11 cellular contexts compared by ENCODE assay signal in the genomic region with DNA sequence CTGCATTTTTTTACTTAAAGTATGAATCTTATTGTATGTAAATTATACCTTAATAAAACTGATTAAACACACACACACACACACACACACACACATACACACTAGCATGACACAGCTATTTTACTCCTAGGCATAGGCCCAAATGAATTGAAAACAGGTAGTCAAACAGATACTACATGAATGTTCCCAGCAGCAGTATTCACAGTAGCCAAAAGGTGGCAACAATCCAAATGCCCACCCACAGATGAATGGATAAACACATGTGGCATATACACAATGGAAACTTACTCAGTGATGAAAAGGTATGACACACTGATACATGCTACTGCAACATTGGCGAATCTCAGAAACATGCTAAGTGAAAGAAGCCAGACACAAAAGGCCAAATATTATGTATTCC.
DNase-seq lines count a peak whose midpoint lies in the region; ATAC-seq and TF ChIP-seq lines count a peak whose summit lies in the region.
"Had no signal": no experiment of that assay in that cellular context is flagged by ENCODE, and none has a peak within 500 bp of the region (broad histone marks: within the 10 kb centered on the region; RNA-seq: fewer than 3 reads in every experiment).

No MANE protein-coding gene starts in this region.

- H3K27me3 ChIP-seq in fibroblast of lung (ENCODE audit: control insufficient read depth, insufficient read depth, low read length), result no peaks in the 10 kb centered on the region
- no peaks in the 10 kb centered on the region for H3K27me3 ChIP-seq in hepatocyte

- no peak overlapping the region for H3K4me3 ChIP-seq in fibroblast of lung (replicated peaks in 1 of 4; ENCODE audit: control extremely low read depth in 1 of 4, insufficient read depth in 1 of 4, low read depth in 3 of 4, low read length in 4 of 4)
- no peak overlapping the region for H3K4me3 ChIP-seq in hepatocyte

- H4K20me1 ChIP-seq in fibroblast of lung (ENCODE audit: control insufficient read depth, extremely low read depth, insufficient read depth, low read length) (no peaks in the 10 kb centered on the region), hepatocyte (ENCODE audit: insufficient read depth, poor library complexity, severe bottlenecking) (no peaks in the 10 kb centered on the region)

- H3K36me3 ChIP-seq in fibroblast of lung (ENCODE audit: control insufficient read depth, insufficient read depth, low read length), result no peaks in the 10 kb centered on the region
- H3K36me3 ChIP-seq in hepatocyte (replicated peaks; ENCODE audit: insufficient read depth, low read depth), result no peaks in the 10 kb centered on the region

- no peaks in the 10 kb centered on the region for H3K27me3 Mint-ChIP-seq in activated naive CD4-positive, alpha-beta T cell treated with anti-CD3 and anti-CD28 coated beads for 36 hours (ENCODE audit: low read depth)
- no peaks in the 10 kb centered on the region for H3K27me3 Mint-ChIP-seq in activated naive CD4-positive, alpha-beta T cell treated with anti-CD3 and anti-CD28 coated beads, Interleukin-2, amount 10 ng/mL, durations not matched to agents 7 days and 5 days

- CTCF ChIA-PET in activated naive CD4-positive, alpha-beta T cell treated with anti-CD3 and anti-CD28 coated beads for 36 hours (lab: Charles Lee), result interaction anchor here (1.0 kb wide), 1 partner anchor 25 kb away, joined by 3 read pairs; no protein-coding TSS in a partner anchor
- CTCF ChIA-PET in activated naive CD4-positive, alpha-beta T cell treated with anti-CD3 and anti-CD28 coated beads, Interleukin-2, amount 10 ng/mL, durations not matched to agents 7 days and 5 days (lab: Charles Lee), result no interaction called here

- intact Hi-C loops in activated naive CD4-positive, alpha-beta T cell treated with anti-CD3 and anti-CD28 coated beads for 36 hours (cut with micrococcal nuclease), result no loop called here

- H3K4me3 Mint-ChIP-seq in activated naive CD4-positive, alpha-beta T cell treated with anti-CD3 and anti-CD28 coated beads for 36 hours, result no peak overlapping the region
- no peak overlapping the region for H3K4me3 Mint-ChIP-seq in activated naive CD4-positive, alpha-beta T cell treated with anti-CD3 and anti-CD28 coated beads, Interleukin-2, amount 10 ng/mL, durations not matched to agents 7 days and 5 days
- H3K4me3 Mint-ChIP-seq in stimulated activated effector memory CD8-positive, alpha-beta T cell treated with anti-CD3 and anti-CD28 coated beads, Interleukin-12 subunit alpha, Interleukin-12 subunit beta, amount 100 ng/mL, for 72 hours, result no peak overlapping the region

- no peaks in the 10 kb centered on the region for H3K9me2 ChIP-seq in hepatocyte (replicated peaks; ENCODE audit: insufficient read depth)

- no peaks in the 10 kb centered on the region for H3K4me1 ChIP-seq in fibroblast of lung (ENCODE audit: control insufficient read depth, extremely low read depth, insufficient read depth, low read length)
- no peaks in the 10 kb centered on the region for H3K4me1 ChIP-seq in hepatocyte (ENCODE audit: insufficient read depth)

- no peak overlapping the region for H2AFZ ChIP-seq in fibroblast of lung (ENCODE audit: low read length)
- H2AFZ ChIP-seq in hepatocyte, result no peak overlapping the region

- H3K4me2 ChIP-seq in fibroblast of lung (ENCODE audit: extremely low read depth, insufficient read depth, low read length), result no peak overlapping the region
- H3K4me2 ChIP-seq in hepatocyte, result no peak overlapping the region
- H3K4me2 ChIP-seq: KMS-11 had no signal

- WGBS in hepatocyte (ENCODE audit: low lambda C conversion rate, missing lambda C conversion rate), result 95% methylated on average over 1 of the region's 1 CpG

- no peaks in the 10 kb centered on the region for H3K9me3 ChIP-seq in fibroblast of lung (ENCODE audit: control insufficient read depth, insufficient read depth, low read depth, low read length)
- no peaks in the 10 kb centered on the region for H3K9me3 ChIP-seq in hepatocyte (ENCODE audit: low read depth)

- H3K9ac ChIP-seq in fibroblast of lung (ENCODE audit: insufficient read depth, low read length), result no peak overlapping the region
- H3K9ac ChIP-seq: KMS-11 had no signal

- peaks cover 1% of the 10 kb centered on the region for H3K9me3 Mint-ChIP-seq in activated naive CD4-positive, alpha-beta T cell treated with anti-CD3 and anti-CD28 coated beads for 36 hours
- no peaks in the 10 kb centered on the region for H3K9me3 Mint-ChIP-seq in activated naive CD4-positive, alpha-beta T cell treated with anti-CD3 and anti-CD28 coated beads, Interleukin-2, amount 10 ng/mL, durations not matched to agents 7 days and 5 days
- H3K9me3 Mint-ChIP-seq in stimulated activated effector memory CD8-positive, alpha-beta T cell treated with anti-CD3 and anti-CD28 coated beads, Interleukin-12 subunit alpha, Interleukin-12 subunit beta, amount 100 ng/mL, for 72 hours, result peaks cover 2% of the 10 kb centered on the region

- no peak overlapping the region for H3K27ac Mint-ChIP-seq in activated naive CD4-positive, alpha-beta T cell treated with anti-CD3 and anti-CD28 coated beads for 36 hours
- no peak overlapping the region for H3K27ac Mint-ChIP-seq in activated naive CD4-positive, alpha-beta T cell treated with anti-CD3 and anti-CD28 coated beads, Interleukin-2, amount 10 ng/mL, durations not matched to agents 7 days and 5 days
- H3K27ac Mint-ChIP-seq in stimulated activated effector memory CD8-positive, alpha-beta T cell treated with anti-CD3 and anti-CD28 coated beads, Interleukin-12 subunit alpha, Interleukin-12 subunit beta, amount 100 ng/mL, for 72 hours, result no peak overlapping the region

- DNase-seq in activated naive CD4-positive, alpha-beta T cell treated with anti-CD3 and anti-CD28 coated beads for 36 hours, result peak; percentile 44
- DNase-seq in activated naive CD4-positive, alpha-beta T cell treated with anti-CD3 and anti-CD28 coated beads, Interleukin-2, amount 10 ng/mL, durations not matched to agents 7 days and 5 days, result no peak
- DNase-seq in RKO (ENCODE audit: low spot score), result peak; percentile 30
- peak; percentile 13 to 30 for DNase-seq in fibroblast of lung (ENCODE audit: low read depth in 2 of 2)
- DNase-seq in stimulated activated effector memory CD8-positive, alpha-beta T cell treated with anti-CD3 and anti-CD28 coated beads, Interleukin-12 subunit alpha, Interleukin-12 subunit beta, amount 100 ng/mL, for 72 hours (ENCODE audit: low spot score in 2 of 2), result no peak
- no peak for DNase-seq in hepatocyte (ENCODE audit: low spot score)
- DNase-seq: occipital lobe, T-helper 1 cell had no signal

- no peak overlapping the region for H3K27ac ChIP-seq in fibroblast of lung (ENCODE audit: insufficient read depth, low read length)
- H3K27ac ChIP-seq in hepatocyte, result no peak overlapping the region
- H3K27ac ChIP-seq: KMS-11 had no signal

- H3K4me1 Mint-ChIP-seq in activated naive CD4-positive, alpha-beta T cell treated with anti-CD3 and anti-CD28 coated beads for 36 hours (ENCODE audit: low read depth), result no peaks in the 10 kb centered on the region
- H3K4me1 Mint-ChIP-seq in activated naive CD4-positive, alpha-beta T cell treated with anti-CD3 and anti-CD28 coated beads, Interleukin-2, amount 10 ng/mL, durations not matched to agents 7 days and 5 days, result no peaks in the 10 kb centered on the region
- no peaks in the 10 kb centered on the region for H3K4me1 Mint-ChIP-seq in stimulated activated effector memory CD8-positive, alpha-beta T cell treated with anti-CD3 and anti-CD28 coated beads, Interleukin-12 subunit alpha, Interleukin-12 subunit beta, amount 100 ng/mL, for 72 hours

- no peak for TF ChIP-seq CTCF in fibroblast of lung (conservative IDR thresholded peaks at IDR 0.05 in 1 of 2, IDR thresholded peaks at IDR 0.05 in 1 of 2; ENCODE audit: low read depth in 1 of 2, low read length in 2 of 2)
- no peak for TF ChIP-seq CTCF in hepatocyte (IDR thresholded peaks at IDR 0.05; ENCODE audit: poor library complexity)

- ATAC-seq in stimulated activated effector memory CD8-positive, alpha-beta T cell treated with anti-CD3 and anti-CD28 coated beads, Interleukin-12 subunit alpha, Interleukin-12 subunit beta, amount 100 ng/mL, for 72 hours, result peak; percentile 63
- no peak for ATAC-seq in GM21360 (IDR thresholded peaks at IDR 0.05; ENCODE audit: unreplicated experiment)
- no peak for ATAC-seq in GM21723 (IDR thresholded peaks at IDR 0.05; ENCODE audit: unreplicated experiment)

- H3K79me2 ChIP-seq in fibroblast of lung (ENCODE audit: control insufficient read depth, insufficient read depth, low read length), result no peaks in the 10 kb centered on the region
- no peaks in the 10 kb centered on the region for H3K79me2 ChIP-seq in hepatocyte

- H3K36me3 Mint-ChIP-seq in activated naive CD4-positive, alpha-beta T cell treated with anti-CD3 and anti-CD28 coated beads for 36 hours (ENCODE audit: low read depth), result peaks cover 1% of the 10 kb centered on the region
- no peaks in the 10 kb centered on the region for H3K36me3 Mint-ChIP-seq in activated naive CD4-positive, alpha-beta T cell treated with anti-CD3 and anti-CD28 coated beads, Interleukin-2, amount 10 ng/mL, durations not matched to agents 7 days and 5 days
- no peaks in the 10 kb centered on the region for H3K36me3 Mint-ChIP-seq in stimulated activated effector memory CD8-positive, alpha-beta T cell treated with anti-CD3 and anti-CD28 coated beads, Interleukin-12 subunit alpha, Interleukin-12 subunit beta, amount 100 ng/mL, for 72 hours

Comparison
In these comparisons a context has a peak if more than half of its experiments do, and no peak if none do; other contexts are left out.
1. DNase-seq: peak in activated naive CD4-positive, alpha-beta T cell treated with anti-CD3 and anti-CD28 coated beads for 36 hours (single experiment), RKO (single experiment) and fibroblast of lung (2 of 2); none in activated naive CD4-positive, alpha-beta T cell treated with anti-CD3 and anti-CD28 coated beads, Interleukin-2, amount 10 ng/mL, durations not matched to agents 7 days and 5 days (single experiment), stimulated activated effector memory CD8-positive, alpha-beta T cell treated with anti-CD3 and anti-CD28 coated beads, Interleukin-12 subunit alpha, Interleukin-12 subunit beta, amount 100 ng/mL, for 72 hours (0 of 2) and hepatocyte (single experiment).